10 cellular contexts compared by ENCODE assay signal in genomic region chr2:112032615-112033457, GRCh38. TPM values are rescaled to one million over a fixed set of nuclear protein-coding genes. Genes with fewer than 3 reads are reported as not detected.
DNase-seq lines count a peak whose midpoint lies in the region; ATAC-seq and TF ChIP-seq lines count a peak whose summit lies in the region.
"Had no signal": no experiment of that assay in that cellular context is flagged by ENCODE, and none has a peak within 500 bp of the region (broad histone marks: within the 10 kb centered on the region; RNA-seq: fewer than 3 reads in every experiment).

No MANE protein-coding gene starts in this region.

- no peaks in the 10 kb centered on the region for H3K9me2 ChIP-seq in SK-N-SH

- H4K20me1 ChIP-seq in SK-N-SH (ENCODE audit: insufficient read depth): no peaks in the 10 kb centered on the region; the same call in 1 of the 2 replicates

- H3K79me2 ChIP-seq in SK-N-SH (ENCODE audit: insufficient read depth): no peaks in the 10 kb centered on the region

- ATAC-seq in Right ventricle myocardium superior (ENCODE audit: poor library complexity): peak; percentile 63
- peak in 1 of 2 donors; percentile 51 for ATAC-seq in gastrocnemius medialis
- no peak for ATAC-seq in HG03342 (IDR thresholded peaks at IDR 0.05; ENCODE audit: unreplicated experiment)

- peak in 1 of 2 experiments; percentile 35; a peak in 1 of 4 replicates for TF ChIP-seq EP300 in SK-N-SH (IDR thresholded peaks at IDR 0.05; ENCODE audit: borderline replicate concordance in 1 of 2, low read depth in 1 of 2, low read length in 1 of 2)

- no peak for TF ChIP-seq RAD21 in SK-N-SH (IDR thresholded peaks at IDR 0.05; ENCODE audit: low read length)

- H3K4me3 ChIP-seq in SK-N-SH (ENCODE audit: low read depth in 2 of 2, low read length in 1 of 2) (no peak overlapping the region), gastrocnemius medialis (no peak overlapping the region)

- DNase-seq in H4 (ENCODE audit: low spot score): peak; percentile 62
- no peak for DNase-seq in SK-N-SH
- DNase-seq in Right ventricle myocardium superior: no peak
- peak; percentile 27 to 41 for DNase-seq in gastrocnemius medialis
- DNase-seq in GM10266 (ENCODE audit: extremely low spot score): no peak
- DNase-seq in GDM1 (lab: John Stamatoyannopoulos, UW): no peak
- DNase-seq in NCI-H1694 treated with DMSO at 0.1 percent for 48 hours (lab: John Stamatoyannopoulos, UW): no peak
- DNase-seq: activated naive CD8-positive, alpha-beta T cell treated with anti-CD3 and anti-CD28 coated beads, Interleukin-2, amount 10 ng/mL, durations not matched to agents 7 days and 5 days; NCI-H1930 had no signal

- POLR2A ChIA-PET in SK-N-SH (lab: Yijun Ruan, JAX): no interaction called here

- intact Hi-C loops in Right ventricle myocardium superior (cut with DNase I): no loop called here
- intact Hi-C loops in gastrocnemius medialis (cut with DNase I; ENCODE audit: low total_unique reads): no loop called here

- CTCF ChIA-PET in SK-N-SH (lab: Yijun Ruan, JAX): interaction anchor here (0.7 kb wide), 1 partner anchor 135 kb away, joined by 3 read pairs; no protein-coding TSS in a partner anchor

- in situ Hi-C loops in gastrocnemius medialis (cut with MboI; ENCODE audit: low sequenced_read_pairs in 4 of 4): no loop called here

- H3K9ac ChIP-seq in SK-N-SH: no peak overlapping the region

- TF ChIP-seq CTCF in SK-N-SH (IDR thresholded peaks at IDR 0.05) (peak; percentile 44), gastrocnemius medialis (IDR thresholded peaks at IDR 0.05 in 4 of 5, conservative IDR thresholded peaks at IDR 0.05 in 1 of 5) (no peak), GM10266 (IDR thresholded peaks at IDR 0.05; ENCODE audit: control insufficient read depth, insufficient read depth, low read depth, missing control alignments) (no peak)

- H3K4me1 ChIP-seq in SK-N-SH (ENCODE audit: control insufficient read depth in 1 of 2, insufficient read depth in 2 of 2, low read depth in 1 of 2, low read length in 1 of 2) (peaks cover 7 to 11% of the 10 kb centered on the region in 2 experiments; a peak in 3 of 4 replicates), gastrocnemius medialis (peaks cover 0 to 9% of the 10 kb centered on the region in 2 donors)

- H2AFZ ChIP-seq in SK-N-SH (ENCODE audit: low read depth): no peak overlapping the region

- WGBS in SK-N-SH (ENCODE audit: low lambda C conversion rate): 43% methylated on average over 3 of the region's 4 CpGs

- no peak for TF ChIP-seq POLR2A in gastrocnemius medialis (IDR thresholded peaks at IDR 0.05)

- H3K27ac ChIP-seq in SK-N-SH (ENCODE audit: low read depth in 2 of 2, low read length in 1 of 2): peak overlapping the region in 1 of 2 experiments; percentile 73; a peak in 2 of 4 replicates
- H3K27ac ChIP-seq in gastrocnemius medialis: peak overlapping the region in 3 of 4 donors; percentile 12 to 29 (median 16)

- no peaks in the 10 kb centered on the region for H3K36me3 ChIP-seq in SK-N-SH (replicated peaks in 1 of 2; ENCODE audit: control insufficient read depth in 1 of 2, insufficient read depth in 2 of 2, low read length in 1 of 2)
- no peaks in the 10 kb centered on the region for H3K36me3 ChIP-seq in gastrocnemius medialis

- H3K27me3 ChIP-seq in SK-N-SH (ENCODE audit: insufficient read depth) (no peaks in the 10 kb centered on the region), gastrocnemius medialis (no peaks in the 10 kb centered on the region)

- peak overlapping the region; percentile 23; the same call in 1 of the 2 replicates for H3K4me2 ChIP-seq in SK-N-SH

- peaks cover 32% of the 10 kb centered on the region for H3F3A ChIP-seq in SK-N-SH (replicated peaks; ENCODE audit: insufficient read depth)

- H3K9me3 ChIP-seq in SK-N-SH (no peaks in the 10 kb centered on the region), gastrocnemius medialis (no peaks in the 10 kb centered on the region)

TF ChIP-seq in SK-N-SH, 30 proteins besides CTCF, POLR2A, EP300 and RAD21:
- 0 out of 2 replicates have a peak, but pooled peaks have one; percentile 21 for TF ChIP-seq TEAD4 (IDR thresholded peaks at IDR 0.05; ENCODE audit: borderline replicate concordance, insufficient read depth)
- TF ChIP-seq MAX (IDR thresholded peaks at IDR 0.05; ENCODE audit: low read depth): peak; percentile 19; the same call in 1 of the 2 replicates
- TF ChIP-seq TAF1 (IDR thresholded peaks at IDR 0.05; ENCODE audit: borderline replicate concordance, low read depth, low read length): no peak
- no peak for TF ChIP-seq SIN3A (IDR thresholded peaks at IDR 0.05; ENCODE audit: borderline replicate concordance, low read depth, low read length)
- no peak for TF ChIP-seq ELF1 (IDR thresholded peaks at IDR 0.05)
- peak; percentile 74 for TF ChIP-seq PBX3 (IDR thresholded peaks at IDR 0.05)
- TF ChIP-seq JUND (IDR thresholded peaks at IDR 0.05): peak; percentile 66
- TF ChIP-seq NFIC (IDR thresholded peaks at IDR 0.05; ENCODE audit: borderline replicate concordance): peak; percentile 94
- no peak for TF ChIP-seq GATA2 (CRISPR knock-in tag; IDR thresholded peaks at IDR 0.05)
- no peak for TF ChIP-seq USF1 (IDR thresholded peaks at IDR 0.05; ENCODE audit: borderline replicate concordance, low read depth)
- TF ChIP-seq SMC3 (IDR thresholded peaks at IDR 0.05; ENCODE audit: low read depth, low read length): no peak
- TF ChIP-seq IRF3 (IDR thresholded peaks at IDR 0.05; ENCODE audit: low read depth, low read length): no peak
- TF ChIP-seq TCF12 (IDR thresholded peaks at IDR 0.05): peak; percentile 93
- peak; percentile 72; the same call in 1 of the 2 replicates for TF ChIP-seq RXRA (IDR thresholded peaks at IDR 0.05; ENCODE audit: borderline replicate concordance, low read depth)
- no peak for TF ChIP-seq NRF1 (IDR thresholded peaks at IDR 0.05; ENCODE audit: low read depth, low read length)
- peak; percentile 44; the same call in 1 of the 2 replicates for TF ChIP-seq POLR2AphosphoS5 (IDR thresholded peaks at IDR 0.05; ENCODE audit: low read depth, low read length)
- TF ChIP-seq USF2 (IDR thresholded peaks at IDR 0.05; ENCODE audit: borderline replicate concordance, low read depth, low read length): no peak
- TF ChIP-seq FOSL2 (IDR thresholded peaks at IDR 0.05; ENCODE audit: borderline replicate concordance, low read depth): peak; percentile 43; the same call in 1 of the 2 replicates

RNA-seq across cellular contexts. Expression of gene TMEM87B, which starts 22.2 kb away (rescaled TPM):
- total RNA-seq in H4 (2014; rRNA removed; shearing (Covaris generic)): 9.3 and 20.2 TPM in 2 replicates
- polyA plus RNA-seq in SK-N-SH (2012; rRNA removed): 7.9 and 11.3 TPM in 2 replicates
- polyA plus RNA-seq in SK-N-SH (2012; cell fraction: cytosol; rRNA removed): 11.0 and 13.0 TPM in 2 replicates
- polyA plus RNA-seq in SK-N-SH (2012; cell fraction: nucleus; rRNA removed): 10.1 and 20.5 TPM in 2 replicates
- total RNA-seq in Right ventricle myocardium superior: 6.0 TPM
- total RNA-seq in gastrocnemius medialis: 1 to 10 TPM; 2.6 to 5.0 (median 3.1) TPM

Comparison
In these comparisons a context has a peak if more than half of its experiments do, and no peak if none do; other contexts are left out.
1. DNase-seq: peak in H4 (single experiment) and gastrocnemius medialis (2 of 2); none in SK-N-SH (single experiment), Right ventricle myocardium superior (single experiment), GM10266 (single experiment), GDM1 (single experiment) and NCI-H1694 treated with DMSO at 0.1 percent for 48 hours (single experiment).